In the genomic region with DNA sequence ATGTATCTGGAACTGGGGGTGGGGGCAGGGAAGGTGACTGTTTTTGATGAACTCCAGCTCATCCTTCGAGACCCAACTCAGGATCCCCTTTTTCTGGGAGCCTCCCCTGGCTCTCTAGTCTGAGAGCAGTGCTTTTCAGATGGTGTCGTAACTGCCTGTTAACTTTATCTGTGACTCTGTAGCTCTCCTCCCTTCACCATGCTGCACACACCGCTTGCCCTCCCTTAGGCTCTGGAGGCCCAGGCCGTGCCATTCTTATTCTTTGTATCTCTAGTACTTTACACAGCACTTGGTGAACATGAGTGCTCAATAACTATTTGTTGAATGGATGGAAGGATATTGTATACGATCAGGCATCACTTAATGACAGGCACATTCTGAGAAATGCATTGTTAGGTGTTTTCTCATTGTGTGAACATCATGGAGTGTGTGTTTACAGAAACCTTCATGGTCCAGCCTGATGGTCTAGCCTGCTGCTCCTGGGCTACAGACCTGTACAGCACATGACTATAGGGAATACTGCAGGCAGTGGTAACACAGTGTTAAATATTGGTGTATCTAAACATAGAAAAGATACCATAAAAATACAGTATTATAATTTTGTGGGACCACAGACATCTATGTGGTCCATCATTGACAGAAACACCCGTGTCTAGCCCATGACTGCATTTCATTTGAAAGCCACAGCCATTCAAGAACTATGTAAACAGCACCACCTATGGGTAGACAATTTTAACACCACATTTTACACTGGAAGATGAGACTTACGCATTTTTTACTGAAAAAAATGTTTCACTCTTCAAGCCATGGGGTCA, we compare ENCODE assay signal across 8 cellular contexts.
DNase-seq lines count a peak whose midpoint lies in the region; ATAC-seq lines count a peak whose summit lies in the region.

No MANE protein-coding gene starts in this region.

- H3K36me3 Mint-ChIP-seq in naive thymus-derived CD8-positive, alpha-beta T cell, result no peaks in the 10 kb centered on the region

- DNase-seq in DMS53 (lab: John Stamatoyannopoulos, UW) (peak; percentile 73), MV-4-11 (lab: John Stamatoyannopoulos, UW) (peak; percentile 41), SK-MEL-5 (ENCODE audit: low read depth, low spot score) (peak; percentile 78)
- peak in 5 of 10 donors; percentile 16 to 64 (median 57) for DNase-seq in naive thymus-derived CD8-positive, alpha-beta T cell

- H3K9me3 Mint-ChIP-seq in naive thymus-derived CD8-positive, alpha-beta T cell, result no peaks in the 10 kb centered on the region

- ATAC-seq in GM19395 (IDR thresholded peaks at IDR 0.05; ENCODE audit: unreplicated experiment) (peak; percentile 61), esophagus mucosa (peak; percentile 74), HG02938 (IDR thresholded peaks at IDR 0.05; ENCODE audit: unreplicated experiment) (no peak), GM19397 (IDR thresholded peaks at IDR 0.05; ENCODE audit: unreplicated experiment) (no peak)
- ATAC-seq in naive thymus-derived CD8-positive, alpha-beta T cell, result peak; percentile 70 to 76

- H3K4me1 Mint-ChIP-seq in naive thymus-derived CD8-positive, alpha-beta T cell, result no peaks in the 10 kb centered on the region

- in situ Hi-C loops in SK-MEL-5 (cut with HindIII; ENCODE audit: low pct_unique_long_range_greater_than_20kb, low sequenced_read_pairs), result no loop called here

- POLR2A ChIA-PET in naive thymus-derived CD8-positive, alpha-beta T cell (lab: Charles Lee), result no interaction called here

- H3K27ac Mint-ChIP-seq in naive thymus-derived CD8-positive, alpha-beta T cell, result no peak overlapping the region

- peaks cover 5 to 37% (median 17%) of the 10 kb centered on the region in 5 donors for H3K27me3 Mint-ChIP-seq in naive thymus-derived CD8-positive, alpha-beta T cell

- H3K4me3 Mint-ChIP-seq in naive thymus-derived CD8-positive, alpha-beta T cell, result no peak overlapping the region

Comparison
In these comparisons a context has a peak if more than half of its experiments do, and no peak if none do; other contexts are left out.
1. ATAC-seq: peak in GM19395 (single experiment), esophagus mucosa (single experiment) and naive thymus-derived CD8-positive, alpha-beta T cell (2 of 2); none in HG02938 (single experiment) and GM19397 (single experiment).